Comparison of ENCODE assay signal across 7 cellular contexts in genomic region chr14:73027546-73027945, GRCh38. TPM values are rescaled to one million over a fixed set of nuclear protein-coding genes. Genes with fewer than 3 reads are reported as not detected.
DNase-seq lines count a peak whose midpoint lies in the region; ATAC-seq, FAIRE-seq and TF ChIP-seq lines count a peak whose summit lies in the region.

No MANE protein-coding gene starts in this region.

- peak overlapping the region; percentile 83 for H3K27ac Mint-ChIP-seq in HFFc6
- H3K27ac Mint-ChIP-seq in glutamatergic neuron (ENCODE audit: unreplicated experiment), result no peak overlapping the region

- H3K4me3 Mint-ChIP-seq in HFFc6, result peak overlapping the region; percentile 99
- peak overlapping the region; percentile 93 for H3K4me3 Mint-ChIP-seq in glutamatergic neuron (ENCODE audit: unreplicated experiment)

- WGBS in small intestine, 3 donors, result 31 to 47% (median 45%) methylated on average over 3 of the region's 3 CpGs

- DNase-seq in HFFc6 (no peak), glutamatergic neuron (no peak), small intestine (no peak), NCI-H1105 treated with DMSO at 0.1 percent for 48 hours (lab: John Stamatoyannopoulos, UW) (no peak)
- no peak for DNase-seq in activated CD4-positive, alpha-beta T cell treated with anti-CD3 and anti-CD28 coated beads, Interleukin-2, amount 50 U/mL, for 1 hour

- peak overlapping the region; percentile 80 for H3K4me3 ChIP-seq in WI38 (ENCODE audit: low read depth, low read length)
- peak overlapping the region; percentile 5 to 32 for H3K4me3 ChIP-seq in small intestine (ENCODE audit: low read depth in 1 of 2, low read length in 2 of 2)

- H3K9me3 ChIP-seq in small intestine (ENCODE audit: control insufficient read depth, low read depth), result no peaks in the 10 kb centered on the region

- H3K27me3 ChIP-seq in small intestine (ENCODE audit: control insufficient read depth in 2 of 2, insufficient read depth in 2 of 2, low read length in 2 of 2), result no peaks in the 10 kb centered on the region

- peaks cover 0 to 12% of the 10 kb centered on the region in 2 donors for H3K36me3 ChIP-seq in small intestine (ENCODE audit: control insufficient read depth in 2 of 2, insufficient read depth in 2 of 2, low read length in 2 of 2)

- H3K4me1 Mint-ChIP-seq in HFFc6 (ENCODE audit: low read depth) (peaks cover 35% of the 10 kb centered on the region), glutamatergic neuron (ENCODE audit: low read depth, unreplicated experiment) (peaks cover 19% of the 10 kb centered on the region)

- peaks cover 16% of the 10 kb centered on the region for H3K36me3 Mint-ChIP-seq in HFFc6 (ENCODE audit: low read depth)
- no peaks in the 10 kb centered on the region for H3K36me3 Mint-ChIP-seq in glutamatergic neuron (ENCODE audit: unreplicated experiment)

- H3K27me3 Mint-ChIP-seq in HFFc6 (ENCODE audit: insufficient read depth), result peaks cover 2% of the 10 kb centered on the region
- H3K27me3 Mint-ChIP-seq in glutamatergic neuron (ENCODE audit: unreplicated experiment), result peaks cover 4% of the 10 kb centered on the region

- H3K9me3 Mint-ChIP-seq in HFFc6 (no peaks in the 10 kb centered on the region), glutamatergic neuron (ENCODE audit: unreplicated experiment) (peaks cover 6% of the 10 kb centered on the region)

- FAIRE-seq in small intestine (lab: Jason Lieb, UNC), result no peak

- no peak for ATAC-seq in HG03354 (IDR thresholded peaks at IDR 0.05; ENCODE audit: poor library complexity, severe bottlenecking, unreplicated experiment)

- H3K4me1 ChIP-seq in small intestine (ENCODE audit: control insufficient read depth in 2 of 2, insufficient read depth in 1 of 2, low read depth in 1 of 2, low read length in 1 of 2), result peaks cover 0 to 4% of the 10 kb centered on the region in 2 donors

- peak overlapping the region in 1 of 2 donors; percentile 77 for H3K27ac ChIP-seq in small intestine (ENCODE audit: low read depth in 1 of 2, low read length in 1 of 2)

- no peak for TF ChIP-seq CTCF in HFFc6 (IDR thresholded peaks at IDR 0.05)
- TF ChIP-seq CTCF in WI38 (IDR thresholded peaks at IDR 0.05; ENCODE audit: low read depth, low read length), result no peak
- TF ChIP-seq CTCF in glutamatergic neuron (IDR thresholded peaks at IDR 0.05; ENCODE audit: partially characterized antibody, unreplicated experiment), result no peak

RNA-seq across cellular contexts. Expression of gene ZFYVE1, which starts 0.6 kb away (rescaled TPM):
- 10 to 100 TPM; 13.6 to 18.3 (median 15.6) TPM for total RNA-seq in HFFc6 (2021; fragmentation: NEBNext Ultra II Directional; extraction: Animal tissue kit (Norgen Biotek cat#: 25700))
- 43.7 TPM for total RNA-seq in glutamatergic neuron (ENCODE audit: unreplicated experiment)
- polyA plus RNA-seq in small intestine, result 10 to 100 TPM in 2 of 3 donors, 1 to 10 TPM in 1; 6.4 to 10.5 (median 10.1) TPM

RNA-seq across cellular contexts. Expression of gene RBM25, which starts 30.8 kb away (rescaled TPM):
- 10 to 100 TPM; 60.2 to 71.2 (median 64.1) TPM for total RNA-seq in HFFc6 (2021; fragmentation: NEBNext Ultra II Directional; extraction: Animal tissue kit (Norgen Biotek cat#: 25700))
- 118 TPM for total RNA-seq in glutamatergic neuron (ENCODE audit: unreplicated experiment)
- polyA plus RNA-seq in small intestine, result 10 to 100 TPM; 25.1 to 42.4 (median 38.9) TPM
